8 cellular contexts compared by ENCODE assay signal in genomic region chr5:96875805-96876291, GRCh38. TPM values are rescaled to one million over a fixed set of nuclear protein-coding genes. Genes with fewer than 3 reads are reported as not detected.
DNase-seq lines count a peak whose midpoint lies in the region; ATAC-seq and TF ChIP-seq lines count a peak whose summit lies in the region.

No MANE protein-coding gene starts in this region.

- no peaks in the 10 kb centered on the region for H3K27me3 ChIP-seq in body of pancreas

- peak overlapping the region; percentile 62 for H3K4me3 Mint-ChIP-seq in mesothelial cell of epicardium

- peaks cover 3% of the 10 kb centered on the region for H3K36me3 Mint-ChIP-seq in mesothelial cell of epicardium

- H3K9me3 ChIP-seq in body of pancreas: no peaks in the 10 kb centered on the region

- no peak for DNase-seq in body of pancreas
- DNase-seq in mesothelial cell of epicardium (ENCODE audit: low spot score in 2 of 2, unreplicated experiment in 2 of 2): no peak
- DNase-seq in dedifferentiated amniotic fluid mesenchymal stem cell (ENCODE audit: extremely low spot score): no peak
- DNase-seq in NCI-H774 (lab: John Stamatoyannopoulos, UW): no peak

- H3K4me3 ChIP-seq in body of pancreas: peak overlapping the region; percentile 21 to 32

- intact Hi-C loops in body of pancreas (cut with DNase I): no loop called here

- peaks cover 17% of the 10 kb centered on the region for H3K4me1 Mint-ChIP-seq in mesothelial cell of epicardium

- WGBS in body of pancreas, 2 donors: 2 to 3% methylated on average over 4 of the region's 4 CpGs

- TF ChIP-seq POLR2A in body of pancreas (IDR thresholded peaks at IDR 0.05): no peak

- no peaks in the 10 kb centered on the region for H3K36me3 ChIP-seq in body of pancreas (replicated peaks in 1 of 2; ENCODE audit: insufficient read depth in 1 of 2, low read depth in 2 of 2)

- peaks cover 4% of the 10 kb centered on the region for H3K9me3 Mint-ChIP-seq in mesothelial cell of epicardium

- TF ChIP-seq CTCF in C4-2B (conservative IDR thresholded peaks at IDR 0.05) (no peak), body of pancreas (IDR thresholded peaks at IDR 0.05) (no peak), mesothelial cell of epicardium (IDR thresholded peaks at IDR 0.05; ENCODE audit: unreplicated experiment) (no peak)

- H3K4me1 ChIP-seq in body of pancreas: peaks cover 13% of the 10 kb centered on the region

- H3K27ac ChIP-seq in C4-2B (peak overlapping the region; percentile 54; the same call in 1 of the 2 replicates), body of pancreas (peak overlapping the region in 3 of 4 donors; percentile 51 to 69 (median 64))

- ATAC-seq in GM21528 (IDR thresholded peaks at IDR 0.05; ENCODE audit: low FRiP score, unreplicated experiment) (peak; percentile 5), body of pancreas (peak; percentile 54), GM18868 (IDR thresholded peaks at IDR 0.05; ENCODE audit: unreplicated experiment) (no peak)

- peaks cover 3% of the 10 kb centered on the region for H3K27me3 Mint-ChIP-seq in mesothelial cell of epicardium (ENCODE audit: low read depth)

- peak overlapping the region; percentile 22 for H3K27ac Mint-ChIP-seq in mesothelial cell of epicardium

TF ChIP-seq in PFSK-1, 5 proteins besides CTCF, POLR2A, EP300 and RAD21:
- TF ChIP-seq TAF1 (IDR thresholded peaks at IDR 0.05; ENCODE audit: borderline replicate concordance, insufficient read depth, low read length): no peak
- TF ChIP-seq, protein P1, sequence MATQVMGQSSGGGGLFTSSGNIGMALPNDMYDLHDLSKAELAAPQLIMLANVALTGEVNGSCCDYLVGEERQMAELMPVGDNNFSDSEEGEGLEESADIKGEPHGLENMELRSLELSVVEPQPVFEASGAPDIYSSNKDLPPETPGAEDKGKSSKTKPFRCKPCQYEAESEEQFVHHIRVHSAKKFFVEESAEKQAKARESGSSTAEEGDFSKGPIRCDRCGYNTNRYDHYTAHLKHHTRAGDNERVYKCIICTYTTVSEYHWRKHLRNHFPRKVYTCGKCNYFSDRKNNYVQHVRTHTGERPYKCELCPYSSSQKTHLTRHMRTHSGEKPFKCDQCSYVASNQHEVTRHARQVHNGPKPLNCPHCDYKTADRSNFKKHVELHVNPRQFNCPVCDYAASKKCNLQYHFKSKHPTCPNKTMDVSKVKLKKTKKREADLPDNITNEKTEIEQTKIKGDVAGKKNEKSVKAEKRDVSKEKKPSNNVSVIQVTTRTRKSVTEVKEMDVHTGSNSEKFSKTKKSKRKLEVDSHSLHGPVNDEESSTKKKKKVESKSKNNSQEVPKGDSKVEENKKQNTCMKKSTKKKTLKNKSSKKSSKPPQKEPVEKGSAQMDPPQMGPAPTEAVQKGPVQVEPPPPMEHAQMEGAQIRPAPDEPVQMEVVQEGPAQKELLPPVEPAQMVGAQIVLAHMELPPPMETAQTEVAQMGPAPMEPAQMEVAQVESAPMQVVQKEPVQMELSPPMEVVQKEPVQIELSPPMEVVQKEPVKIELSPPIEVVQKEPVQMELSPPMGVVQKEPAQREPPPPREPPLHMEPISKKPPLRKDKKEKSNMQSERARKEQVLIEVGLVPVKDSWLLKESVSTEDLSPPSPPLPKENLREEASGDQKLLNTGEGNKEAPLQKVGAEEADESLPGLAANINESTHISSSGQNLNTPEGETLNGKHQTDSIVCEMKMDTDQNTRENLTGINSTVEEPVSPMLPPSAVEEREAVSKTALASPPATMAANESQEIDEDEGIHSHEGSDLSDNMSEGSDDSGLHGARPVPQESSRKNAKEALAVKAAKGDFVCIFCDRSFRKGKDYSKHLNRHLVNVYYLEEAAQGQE (IDR thresholded peaks at IDR 0.05; ENCODE audit: insufficient read depth in 1 of 2, low read depth in 2 of 2, low read length in 2 of 2): no peak
- no peak for TF ChIP-seq FOXP2 (optimal IDR thresholded peaks at IDR 0.05; ENCODE audit: borderline replicate concordance, extremely low read depth, extremely low read length, insufficient read depth)
- TF ChIP-seq SIN3A (IDR thresholded peaks at IDR 0.05; ENCODE audit: borderline replicate concordance, insufficient read depth, low read length): 0 out of 2 replicates have a peak, but pooled peaks have one; percentile 12

RNA-seq across cellular contexts. Expression of gene ERAP2, which starts 0.5 kb away (rescaled TPM):
- 1.8 TPM for polyA plus RNA-seq in PFSK-1 (2012; ENCODE audit: insufficient read length, low read depth)
- total RNA-seq in body of pancreas (10 to 100 TPM in 1 of 2 donors, 1 to 10 TPM in 1; 7.5 to 24.7 TPM), mesothelial cell of epicardium (0.47 to 0.74 TPM (median 0.68 TPM) in 3 replicates)
